Comparison of ENCODE assay signal across 24 cellular contexts in the genomic region with DNA sequence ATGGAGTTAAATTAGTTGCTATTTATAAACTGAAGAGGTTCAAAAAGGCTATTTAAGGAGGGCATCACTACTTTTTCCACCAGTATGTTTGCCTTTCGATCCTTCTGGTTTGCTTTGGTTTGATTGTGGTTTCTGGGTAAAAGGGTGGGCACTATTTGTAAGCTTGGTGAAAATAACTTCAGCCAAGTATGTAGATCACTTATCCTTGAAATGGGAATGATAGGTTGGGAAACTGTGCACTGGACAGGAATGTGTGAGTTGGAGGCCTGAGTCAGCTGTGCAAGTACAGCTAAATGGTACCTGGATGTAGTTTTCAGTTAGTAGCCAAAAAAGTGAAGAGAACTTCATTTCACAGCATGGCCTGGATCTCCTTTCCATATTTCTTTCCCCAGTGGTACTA.
"Had no signal": no experiment of that assay in that cellular context is flagged by ENCODE, and none has a peak within 500 bp of the region (broad histone marks: within the 10 kb centered on the region; RNA-seq: fewer than 3 reads in every experiment).

No MANE protein-coding gene starts in this region.

- H3K36me3 ChIP-seq: gastrocnemius medialis, left ventricle myocardium inferior, lower lobe of right lung, neutrophil, stomach, thoracic aorta, transverse colon had no signal

- H3K27me3 ChIP-seq: gastrocnemius medialis, neutrophil, stomach, transverse colon had no signal

- H3K4me1 Mint-ChIP-seq: naive B cell had no signal

- H3K9me3 Mint-ChIP-seq: endodermal cell had no signal

- DNase-seq: cerebellar nuclear complex; effector CD4-positive, alpha-beta T cell; endodermal cell; gastrocnemius medialis; glutamatergic neuron; islet precursor cell; left cardiac atrium; left ventricle myocardium inferior; lower lobe of right lung; mesenchymal stem cell; midbrain; naive B cell; posterior cingulate gyrus; stimulated activated CD4-positive, alpha-beta T cell treated with anti-CD3 and anti-CD28 coated beads, Interleukin-12 subunit alpha, Interleukin-12 subunit beta, amount 100 ng/mL, for 4 hours; stimulated activated naive CD4-positive, alpha-beta T cell; stomach; substantia nigra; transverse colon had no signal

- ATAC-seq: gastrocnemius medialis, left cardiac atrium, lower lobe of right lung, sciatic nerve had no signal

- H3K4me3 ChIP-seq: coronary artery, gastrocnemius medialis, left ventricle myocardium inferior, lower lobe of right lung, skin epidermis, stomach, thoracic aorta, transverse colon had no signal

- H3K27ac ChIP-seq: coronary artery, gastrocnemius medialis, left ventricle myocardium inferior, lower lobe of right lung, neutrophil, skin epidermis, stomach, thoracic aorta, transverse colon had no signal

- H3K9me3 ChIP-seq: gastrocnemius medialis, left ventricle myocardium inferior, lower lobe of right lung, neutrophil, stomach, thoracic aorta, transverse colon had no signal

- H3K27ac Mint-ChIP-seq: endodermal cell, naive B cell had no signal

- H3K4me3 Mint-ChIP-seq: endodermal cell, naive B cell had no signal

- FAIRE-seq: endothelial cell of umbilical vein had no signal

- H3K4me1 ChIP-seq: gastrocnemius medialis, left ventricle myocardium inferior, lower lobe of right lung, transverse colon had no signal

- H3K36me3 Mint-ChIP-seq: naive B cell had no signal
